In genomic region chr17:82098939-82099765, GRCh38 we compare ENCODE assay signal across 8 cellular contexts. TPM values are rescaled to one million over a fixed set of nuclear protein-coding genes. Genes with fewer than 3 reads are reported as not detected.
DNase-seq lines count a peak whose midpoint lies in the region; ATAC-seq and TF ChIP-seq lines count a peak whose summit lies in the region.

No MANE protein-coding gene starts in this region.

- H3K27ac Mint-ChIP-seq in naive B cell: peak overlapping the region in 4 of 6 donors; percentile 83 to 90 (median 88)

- WGBS in ectodermal cell, 2 experiments: 12 to 14% methylated on average over 81 of the region's 81 CpGs

- H3K4me1 Mint-ChIP-seq in naive B cell: peaks cover 0 to 8% (median 7%) of the 10 kb centered on the region in 3 donors

- TF ChIP-seq CTCF in Peyer's patch (IDR thresholded peaks at IDR 0.05): no peak

- no peaks in the 10 kb centered on the region for H3K9me3 Mint-ChIP-seq in naive B cell

- no peak for TF ChIP-seq POLR2A in Peyer's patch (IDR thresholded peaks at IDR 0.05)

- DNase-seq in NCI-H82 (lab: John Stamatoyannopoulos, UW): peak; percentile 78
- DNase-seq in NCI-H82 treated with DMSO at 0.1 percent for 48 hours (lab: John Stamatoyannopoulos, UW; ENCODE audit: unreplicated experiment): no peak
- peak in 2 of 3 donors; percentile 66 to 78 for DNase-seq in Peyer's patch
- DNase-seq in naive B cell: peak; percentile 38
- DNase-seq in NCI-H1930 (lab: John Stamatoyannopoulos, UW): no peak

- peak; percentile 8 for ATAC-seq in HG02798 (IDR thresholded peaks at IDR 0.05; ENCODE audit: poor library complexity, unreplicated experiment)
- peak; percentile 2 to 3 for ATAC-seq in naive B cell (ENCODE audit: low read depth in 2 of 2)
- no peak for ATAC-seq in HG02973 (IDR thresholded peaks at IDR 0.05; ENCODE audit: unreplicated experiment)

- H3K27me3 Mint-ChIP-seq in naive B cell: no peaks in the 10 kb centered on the region

- peaks cover 0 to 15% (median 0%) of the 10 kb centered on the region in 3 donors for H3K36me3 ChIP-seq in Peyer's patch
- peaks cover 10% of the 10 kb centered on the region for H3K36me3 ChIP-seq in ectodermal cell (ENCODE audit: control insufficient read depth, insufficient read depth, low read length)

- H3K9me3 ChIP-seq in Peyer's patch (no peaks in the 10 kb centered on the region), ectodermal cell (ENCODE audit: control insufficient read depth, low read length) (no peaks in the 10 kb centered on the region)

- H3K4me3 ChIP-seq in Peyer's patch (peak overlapping the region; percentile 87 to 98 (median 95)), ectodermal cell (ENCODE audit: insufficient read depth, low read depth, low read length) (peak overlapping the region; percentile 91)

- H3K4me1 ChIP-seq in Peyer's patch (peaks cover 0 to 37% (median 23%) of the 10 kb centered on the region in 4 donors), ectodermal cell (ENCODE audit: control insufficient read depth, insufficient read depth, low read length) (peaks cover 56% of the 10 kb centered on the region)

- H3K4me3 Mint-ChIP-seq in naive B cell: peak overlapping the region; percentile 80 to 92 (median 85)

- H3K27ac ChIP-seq in Peyer's patch: peak overlapping the region; percentile 85 to 99 (median 96)
- peak overlapping the region; percentile 98 for H3K27ac ChIP-seq in ectodermal cell (ENCODE audit: insufficient read depth, low read depth, low read length, poor library complexity, severe bottlenecking)

- H3K27me3 ChIP-seq in Peyer's patch (no peaks in the 10 kb centered on the region), ectodermal cell (ENCODE audit: control insufficient read depth, insufficient read depth, low read length, poor library complexity, severe bottlenecking) (no peaks in the 10 kb centered on the region)

- no peaks in the 10 kb centered on the region for H3K36me3 Mint-ChIP-seq in naive B cell

RNA-seq across cellular contexts. Expression of gene FASN, which starts 1.1 kb away (rescaled TPM):
- total RNA-seq in Peyer's patch: 100 to 1,000 TPM in 1 of 4 donors, 10 to 100 TPM in 3; 50.4 to 110 (median 76.5) TPM
- 234 TPM for polyA plus RNA-seq in ectodermal cell (2013, experiment 1 of 4)
- 239 TPM for polyA plus RNA-seq in ectodermal cell (2013, experiment 2 of 4)
- polyA plus RNA-seq in ectodermal cell (2013, experiment 3 of 4): 169 TPM
- 185 TPM for polyA plus RNA-seq in ectodermal cell (2013, experiment 4 of 4)
- under 1 TPM in 5 of 6 donors, not detected in 1; 0.05 to 0.75 (median 0.50) TPM for polyA plus RNA-seq in naive B cell (ENCODE audit: low read depth in 6 of 6)

RNA-seq across cellular contexts. Expression of gene DUS1L, which starts 33.5 kb away (rescaled TPM):
- total RNA-seq in Peyer's patch: 100 to 1,000 TPM in 3 of 4 donors, 10 to 100 TPM in 1; 73.6 to 207 (median 122) TPM
- polyA plus RNA-seq in ectodermal cell (2013, experiment 1 of 4): 91.9 TPM
- polyA plus RNA-seq in ectodermal cell (2013, experiment 2 of 4): 75.3 TPM
- 71.2 TPM for polyA plus RNA-seq in ectodermal cell (2013, experiment 3 of 4)
- polyA plus RNA-seq in ectodermal cell (2013, experiment 4 of 4): 77.5 TPM
- polyA plus RNA-seq in naive B cell (ENCODE audit: low read depth in 6 of 6): 10 to 100 TPM; 52.4 to 86.5 (median 68.2) TPM

RNA-seq across cellular contexts. Expression of gene GPS1, which starts 47.5 kb away (rescaled TPM):
- total RNA-seq in Peyer's patch: 100 to 1,000 TPM in 1 of 4 donors, 10 to 100 TPM in 3; 69.2 to 138 (median 88.5) TPM
- polyA plus RNA-seq in ectodermal cell (2013, experiment 1 of 4): 141 TPM
- polyA plus RNA-seq in ectodermal cell (2013, experiment 2 of 4): 137 TPM
- polyA plus RNA-seq in ectodermal cell (2013, experiment 3 of 4): 109 TPM
- polyA plus RNA-seq in ectodermal cell (2013, experiment 4 of 4): 113 TPM
- 100 to 1,000 TPM; 103 to 138 (median 109) TPM for polyA plus RNA-seq in naive B cell (ENCODE audit: low read depth in 6 of 6)

RNA-seq across cellular contexts. Expression of gene RFNG, which starts 47.5 kb away (rescaled TPM):
- total RNA-seq in Peyer's patch: 10 to 100 TPM; 42.9 to 65.7 (median 50.2) TPM
- polyA plus RNA-seq in ectodermal cell (2013, experiment 1 of 4): 40.9 TPM
- polyA plus RNA-seq in ectodermal cell (2013, experiment 2 of 4): 35.2 TPM
- 32.7 TPM for polyA plus RNA-seq in ectodermal cell (2013, experiment 3 of 4)
- 41.1 TPM for polyA plus RNA-seq in ectodermal cell (2013, experiment 4 of 4)
- 1 to 10 TPM; 2.6 to 7.6 (median 4.8) TPM for polyA plus RNA-seq in naive B cell (ENCODE audit: low read depth in 6 of 6)

Comparison
In these comparisons a context has a peak if more than half of its experiments do, and no peak if none do; other contexts are left out.
1. DNase-seq: peak in NCI-H82 (single experiment), Peyer's patch (2 of 3) and naive B cell (single experiment); none in NCI-H82 treated with DMSO at 0.1 percent for 48 hours (single experiment) and NCI-H1930 (0 of 2).